In the genomic region with DNA sequence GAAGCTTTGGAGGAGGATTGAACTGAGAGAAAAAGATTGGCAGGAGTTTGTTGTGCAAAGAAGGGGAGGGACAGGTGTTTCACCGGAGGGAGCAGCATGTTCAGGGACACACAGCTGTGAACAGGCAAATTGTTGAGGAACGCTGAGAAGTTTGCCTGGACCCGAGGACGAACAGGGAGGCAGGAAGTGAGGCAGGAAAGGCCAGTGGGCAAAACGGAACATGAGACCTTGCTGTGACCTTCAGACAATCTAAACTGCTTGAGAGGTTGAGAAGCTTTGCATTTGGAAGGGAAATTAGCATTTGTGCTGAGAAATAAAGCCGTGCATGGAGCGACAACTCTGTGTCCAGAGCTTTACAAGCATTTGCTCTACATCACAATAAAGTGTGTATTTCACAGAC, we compare ENCODE assay signal across 21 cellular contexts. TPM values are rescaled to one million over a fixed set of nuclear protein-coding genes. Genes with fewer than 3 reads are reported as not detected.
A peak's percentile ranks its signal among the peaks of the same experiment; 100 is the strongest.
DNase-seq lines count a peak whose midpoint lies in the region; ATAC-seq and TF ChIP-seq lines count a peak whose summit lies in the region.
"Had no signal": no experiment of that assay in that cellular context is flagged by ENCODE, and none has a peak within 500 bp of the region (broad histone marks: within the 10 kb centered on the region; RNA-seq: fewer than 3 reads in every experiment).

No MANE protein-coding gene starts in this region.

- TF ChIP-seq POLR2A in adrenal gland (IDR thresholded peaks at IDR 0.05) (no peak), gastrocnemius medialis (IDR thresholded peaks at IDR 0.05) (no peak)

- in situ Hi-C loops in gastrocnemius medialis (cut with MboI; ENCODE audit: low sequenced_read_pairs in 4 of 4) = no loop called here

- 12 to 19% (median 15%) methylated on average over 7 of the region's 7 CpGs for WGBS in adrenal gland, 4 donors

- intact Hi-C loops in adrenal gland (cut with DNase I) (no loop called here), gastrocnemius medialis (cut with DNase I; ENCODE audit: low total_unique reads) (no loop called here)

- no peaks in the 10 kb centered on the region for H3K36me3 ChIP-seq in adrenal gland (replicated peaks in 1 of 2)
- H3K36me3 ChIP-seq in gastrocnemius medialis = no peaks in the 10 kb centered on the region
- H3K36me3 ChIP-seq: ascending aorta, BLaER1, esophagus squamous epithelium, left lung, sigmoid colon had no signal

- H3K27me3 ChIP-seq in adrenal gland (no peaks in the 10 kb centered on the region), gastrocnemius medialis (no peaks in the 10 kb centered on the region)
- H3K27me3 ChIP-seq: ascending aorta, BLaER1, esophagus squamous epithelium, left lung, sigmoid colon had no signal

- peak; percentile 27 for ATAC-seq in left lobe of liver
- peak in 1 of 2 donors; percentile 33 for ATAC-seq in gastrocnemius medialis
- no peak for ATAC-seq in HG03045 (IDR thresholded peaks at IDR 0.05; ENCODE audit: unreplicated experiment)
- ATAC-seq in GM18517 (IDR thresholded peaks at IDR 0.05; ENCODE audit: unreplicated experiment) = no peak
- ATAC-seq: left lung, Panc1, T-cell had no signal

- H3K4me3 ChIP-seq in adrenal gland (no peak overlapping the region), gastrocnemius medialis (no peak overlapping the region)
- H3K4me3 ChIP-seq: ascending aorta, BLaER1, esophagus squamous epithelium, left lung, sigmoid colon had no signal

- DNase-seq in NCI-H2171 treated with DMSO at 0.1 percent for 48 hours (lab: John Stamatoyannopoulos, UW) (peak; percentile 2), NCI-H2171 (lab: John Stamatoyannopoulos, UW) (no peak), adrenal gland (peak in 6 of 7 donors; percentile 18 to 61 (median 36)), left lobe of liver (ENCODE audit: low spot score) (no peak), gastrocnemius medialis (no peak), NCI-H748 treated with DMSO at 0.1 percent for 48 hours (lab: John Stamatoyannopoulos, UW) (no peak)
- DNase-seq: activated B cell treated with CpG ODN at 0.5 μM for 24 hours; esophagus squamous epithelium; hippocampal formation; left lung; NCI-H1930; NCI-H524; sigmoid colon; stimulated activated CD4-positive, alpha-beta T cell treated with anti-CD3 and anti-CD28 coated beads, Interleukin-4, amount 100 ng/mL, for 4 hours; T-cell had no signal

- H3K9me3 ChIP-seq in adrenal gland (replicated peaks in 1 of 3) = no peaks in the 10 kb centered on the region
- no peaks in the 10 kb centered on the region for H3K9me3 ChIP-seq in gastrocnemius medialis
- H3K9me3 ChIP-seq: ascending aorta, BLaER1, esophagus squamous epithelium, left lung, sigmoid colon had no signal

- no peak for TF ChIP-seq CTCF in adrenal gland (IDR thresholded peaks at IDR 0.05)
- TF ChIP-seq CTCF in gastrocnemius medialis (IDR thresholded peaks at IDR 0.05 in 4 of 5, conservative IDR thresholded peaks at IDR 0.05 in 1 of 5) = no peak

- peak overlapping the region in 1 of 5 donors; percentile 27 for H3K27ac ChIP-seq in adrenal gland
- peak overlapping the region in 3 of 4 donors; percentile 34 to 51 (median 36) for H3K27ac ChIP-seq in gastrocnemius medialis
- H3K27ac ChIP-seq: 22Rv1, ascending aorta, BLaER1, sigmoid colon had no signal

- H3K4me1 ChIP-seq in adrenal gland (replicated peaks in 1 of 2) (peaks cover 7 to 10% of the 10 kb centered on the region in 2 donors), gastrocnemius medialis (peaks cover 3 to 4% of the 10 kb centered on the region in 2 donors)
- H3K4me1 ChIP-seq: ascending aorta, left lung, sigmoid colon had no signal

RNA-seq across cellular contexts. Expression of gene CDC25A, which starts 47.9 kb away (rescaled TPM):
- total RNA-seq in adrenal gland (1 to 10 TPM; 1.0 to 2.2 (median 1.3) TPM), left lobe of liver (0.58 TPM), gastrocnemius medialis (1 to 10 TPM in 1 of 4 donors, under 1 TPM in 1, not detected in 2; 0.73 to 2.3 TPM)
- polyA plus RNA-seq in adrenal gland = 1 to 10 TPM in 1 of 3 donors, under 1 TPM in 2; 0.57 to 3.0 (median 0.64) TPM
- total RNA-seq: ascending aorta had no signal

Comparison
In these comparisons a context has a peak if more than half of its experiments do, and no peak if none do; other contexts are left out.
1. DNase-seq: peak in NCI-H2171 treated with DMSO at 0.1 percent for 48 hours (single experiment) and adrenal gland (6 of 7); none in NCI-H2171 (single experiment), left lobe of liver (single experiment), gastrocnemius medialis (0 of 2) and NCI-H748 treated with DMSO at 0.1 percent for 48 hours (single experiment).